In the genomic region with DNA sequence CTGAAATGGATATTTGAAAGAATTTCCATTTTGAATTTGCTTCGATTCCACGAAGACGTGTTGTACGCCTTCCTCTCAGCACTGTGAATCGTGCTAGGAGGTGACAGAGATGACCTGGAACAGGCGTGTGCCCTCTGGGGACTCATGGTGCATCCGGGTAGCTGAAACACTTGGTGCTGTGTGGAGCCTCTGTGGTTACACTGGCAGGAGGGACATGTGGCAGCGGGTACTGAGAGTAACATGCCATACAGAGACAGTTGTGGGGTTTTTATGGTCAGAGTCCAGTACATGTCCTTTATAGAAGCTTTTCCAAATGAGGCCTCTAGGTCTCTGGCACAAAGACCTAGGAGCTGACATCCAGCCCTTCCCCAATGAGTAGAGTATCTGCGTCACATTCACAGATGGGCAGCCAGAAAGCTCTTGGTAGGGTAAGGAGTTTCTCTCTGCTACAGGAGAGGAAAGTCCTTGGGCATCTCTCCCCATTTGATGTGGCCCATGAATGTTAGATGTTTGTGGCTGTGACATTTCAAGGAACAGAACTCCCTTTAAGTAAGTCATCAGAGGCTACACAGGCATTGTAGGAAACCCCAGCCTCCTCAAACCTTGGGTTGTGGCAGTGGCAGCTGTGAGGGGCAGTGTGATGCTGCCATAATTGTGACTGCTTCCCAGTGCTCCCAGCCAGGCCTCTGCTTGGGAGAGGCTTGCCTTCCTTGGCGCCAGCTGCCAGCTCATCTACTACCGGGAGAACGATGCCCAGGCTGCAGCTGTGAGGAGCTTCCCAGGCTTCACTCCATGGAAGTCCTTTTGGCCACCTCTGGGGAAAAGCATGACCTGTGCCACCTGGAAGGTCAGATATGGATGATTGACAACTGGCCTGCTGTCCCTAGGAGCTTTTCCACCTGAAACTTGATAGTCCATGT, we compare ENCODE assay signal across 21 cellular contexts.
"Had no signal": no experiment of that assay in that cellular context is flagged by ENCODE, and none has a peak within 500 bp of the region (broad histone marks: within the 10 kb centered on the region; RNA-seq: fewer than 3 reads in every experiment).

No MANE protein-coding gene starts in this region.

- H3K9me3 ChIP-seq: adrenal gland, esophagus muscularis mucosa, heart right ventricle, mucosa of descending colon, suprapubic skin, transverse colon had no signal

- H3K27ac ChIP-seq: adrenal gland, esophagus muscularis mucosa, heart right ventricle, suprapubic skin, transverse colon had no signal

- H3K4me3 ChIP-seq: adrenal gland, esophagus muscularis mucosa, heart right ventricle, mucosa of descending colon, suprapubic skin, transverse colon had no signal

- H3K36me3 ChIP-seq: adrenal gland, esophagus muscularis mucosa, heart right ventricle, suprapubic skin, transverse colon had no signal

- H3K36me3 Mint-ChIP-seq: activated naive CD4-positive, alpha-beta T cell treated with anti-CD3 and anti-CD28 coated beads, Interleukin-2, amount 10 ng/mL, durations not matched to agents 7 days and 5 days; memory B cell; naive thymus-derived CD8-positive, alpha-beta T cell had no signal

- H3K27me3 ChIP-seq: adrenal gland, heart right ventricle, transverse colon had no signal

- DNase-seq: activated CD4-positive, alpha-beta T cell treated with anti-CD3 and anti-CD28 coated beads, Interleukin-2, amount 10 ng/mL, durations not matched to agents 7 days and 5 days; activated CD4-positive, CD25-positive, alpha-beta regulatory T cell; activated CD8-positive, alpha-beta memory T cell treated with anti-CD3 and anti-CD28 coated beads for 24 hours; activated CD8-positive, alpha-beta memory T cell treated with anti-CD3 and anti-CD28 coated beads, Interleukin-2, amount 50 U/mL, for 48 hours; activated effector memory CD4-positive, alpha-beta T cell treated with Interleukin-2 at 50 U/mL for 16 hours; activated naive CD4-positive, alpha-beta T cell treated with anti-CD3 and anti-CD28 coated beads, Interleukin-2, amount 10 ng/mL, durations not matched to agents 7 days and 5 days; activated T-cell treated with anti-CD3 and anti-CD28 coated beads, Interleukin-2, amount 50 U/mL, for 48 hours; adrenal gland; effector CD8-positive, alpha-beta T cell; heart right ventricle; kidney glomerular epithelial cell; mucosa of descending colon; naive thymus-derived CD8-positive, alpha-beta T cell; nucleus accumbens; T1000; transverse colon had no signal

- ATAC-seq: heart right ventricle; mucosa of descending colon; naive thymus-derived CD8-positive, alpha-beta T cell had no signal

- H3K4me1 ChIP-seq: adrenal gland, suprapubic skin had no signal

- H3K4me1 Mint-ChIP-seq: activated naive CD4-positive, alpha-beta T cell treated with anti-CD3 and anti-CD28 coated beads, Interleukin-2, amount 10 ng/mL, durations not matched to agents 7 days and 5 days had no signal

- H3K4me3 Mint-ChIP-seq: activated CD4-positive, alpha-beta T cell treated with anti-CD3 and anti-CD28 coated beads, Interleukin-2, amount 10 ng/mL, durations not matched to agents 7 days and 5 days; activated naive CD4-positive, alpha-beta T cell treated with anti-CD3 and anti-CD28 coated beads, Interleukin-2, amount 10 ng/mL, durations not matched to agents 7 days and 5 days; dendritic cell treated with granulocyte-macrophage colony-stimulating factor and Interleukin-4, amounts not matched to agents 40 ng/mL and 50 ng/mL, for 4 days; memory B cell; naive thymus-derived CD8-positive, alpha-beta T cell; stimulated activated naive CD8-positive, alpha-beta T cell treated with anti-CD3 and anti-CD28 coated beads, Interleukin-15, Interleukin-2, amounts not matched to agents 100 ng/mL and 50 ng/mL, for 24 hours had no signal

- H3K27ac Mint-ChIP-seq: activated CD4-positive, alpha-beta T cell treated with anti-CD3 and anti-CD28 coated beads, Interleukin-2, amount 10 ng/mL, durations not matched to agents 7 days and 5 days; activated naive CD4-positive, alpha-beta T cell treated with anti-CD3 and anti-CD28 coated beads, Interleukin-2, amount 10 ng/mL, durations not matched to agents 7 days and 5 days; dendritic cell treated with granulocyte-macrophage colony-stimulating factor and Interleukin-4, amounts not matched to agents 40 ng/mL and 50 ng/mL, for 4 days; memory B cell; stimulated activated naive CD8-positive, alpha-beta T cell treated with anti-CD3 and anti-CD28 coated beads, Interleukin-15, Interleukin-2, amounts not matched to agents 100 ng/mL and 50 ng/mL, for 24 hours had no signal

- H3K9me3 Mint-ChIP-seq: activated CD4-positive, alpha-beta T cell treated with anti-CD3 and anti-CD28 coated beads, Interleukin-2, amount 10 ng/mL, durations not matched to agents 7 days and 5 days; activated naive CD4-positive, alpha-beta T cell treated with anti-CD3 and anti-CD28 coated beads, Interleukin-2, amount 10 ng/mL, durations not matched to agents 7 days and 5 days; dendritic cell treated with granulocyte-macrophage colony-stimulating factor and Interleukin-4, amounts not matched to agents 40 ng/mL and 50 ng/mL, for 4 days; memory B cell; naive thymus-derived CD8-positive, alpha-beta T cell; stimulated activated naive CD8-positive, alpha-beta T cell treated with anti-CD3 and anti-CD28 coated beads, Interleukin-15, Interleukin-2, amounts not matched to agents 100 ng/mL and 50 ng/mL, for 24 hours had no signal
